ENCODE assay signal across 32 cellular contexts in the genomic region with DNA sequence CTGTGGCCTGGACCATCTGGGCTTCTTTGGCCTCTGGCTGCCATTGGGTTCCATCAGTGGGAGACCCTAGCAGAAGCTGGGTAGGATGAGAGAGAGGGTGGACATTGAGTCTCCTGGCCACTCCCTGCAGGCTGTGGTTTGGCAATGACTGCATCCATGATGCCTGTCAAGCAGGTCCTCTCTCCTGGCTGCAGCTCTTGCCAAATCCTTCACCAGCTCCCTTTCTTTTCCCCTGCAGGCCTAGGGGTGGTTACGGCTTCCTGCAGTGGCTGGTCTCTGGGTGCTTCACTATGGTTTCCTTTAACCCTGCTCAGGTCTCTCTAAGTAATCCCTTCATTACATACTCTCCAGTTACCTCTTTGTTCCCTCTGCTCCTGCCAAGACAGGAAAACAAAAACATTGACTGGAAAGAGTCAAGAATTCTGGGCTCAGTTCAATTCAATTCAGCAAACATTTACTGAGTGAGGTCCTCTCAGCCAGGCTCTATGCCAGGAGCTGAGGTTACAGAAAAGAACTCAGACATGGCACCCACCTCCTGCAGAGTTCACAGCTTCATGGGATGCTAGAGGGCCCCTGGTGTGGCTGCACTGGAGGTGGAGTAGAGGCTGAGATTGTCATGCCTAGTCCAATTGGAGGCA. TPM values are rescaled to one million over a fixed set of nuclear protein-coding genes. Genes with fewer than 3 reads are reported as not detected.
DNase-seq lines count a peak whose midpoint lies in the region; FAIRE-seq and TF ChIP-seq lines count a peak whose summit lies in the region.
"Had no signal": no experiment of that assay in that cellular context is flagged by ENCODE, and none has a peak within 500 bp of the region (broad histone marks: within the 10 kb centered on the region; RNA-seq: fewer than 3 reads in every experiment).

No MANE protein-coding gene starts in this region.

- H3K4me2 ChIP-seq in PC-9 (peak overlapping the region; percentile 60), keratinocyte (ENCODE audit: control insufficient read depth, extremely low read depth, insufficient read depth, low read depth, low read length) (no peak overlapping the region), MM.1S (ENCODE audit: low read depth, low read length) (no peak overlapping the region)

- dilution Hi-C loops in keratinocyte (cut with MboI; ENCODE audit: extremely low pct_ligation_motif_present, low sequenced_read_pairs): no loop called here

- no peaks in the 10 kb centered on the region for H3K9me1 ChIP-seq in keratinocyte (ENCODE audit: control insufficient read depth, extremely low read depth, insufficient read depth, low read length)

- intact Hi-C loops in PC-9 (cut with micrococcal nuclease; ENCODE audit: unreplicated experiment): no loop called here
- intact Hi-C loops in stomach (cut with DNase I; ENCODE audit: low total_unique reads): no loop called here

- TF ChIP-seq CTCF in PC-9 (conservative IDR thresholded peaks at IDR 0.05) (no peak), keratinocyte (optimal IDR thresholded peaks at IDR 0.05 in 1 of 3, IDR thresholded peaks at IDR 0.05 in 1 of 3, conservative IDR thresholded peaks at IDR 0.05 in 1 of 3; ENCODE audit: extremely low read depth in 1 of 3, insufficient read depth in 2 of 3, low read length in 3 of 3) (no peak), stomach (IDR thresholded peaks at IDR 0.05) (no peak), MM.1S (IDR thresholded peaks at IDR 0.05; ENCODE audit: low read length) (no peak), endothelial cell (IDR thresholded peaks at IDR 0.05; ENCODE audit: unreplicated experiment) (no peak)

- peak; percentile 46 for FAIRE-seq in keratinocyte (lab: Jason Lieb, UNC)
- FAIRE-seq: GM12891 had no signal

- H3K9me2 ChIP-seq in PC-9 (ENCODE audit: insufficient read depth) (no peaks in the 10 kb centered on the region), MM.1S (replicated peaks; ENCODE audit: insufficient read depth, low read length) (no peaks in the 10 kb centered on the region)

- no peaks in the 10 kb centered on the region for H3K36me3 ChIP-seq in PC-9 (ENCODE audit: low read depth)
- no peaks in the 10 kb centered on the region for H3K36me3 ChIP-seq in keratinocyte (ENCODE audit: control insufficient read depth in 2 of 2, extremely low read depth in 1 of 2, insufficient read depth in 2 of 2, low read length in 2 of 2)
- H3K36me3 ChIP-seq in stomach: no peaks in the 10 kb centered on the region
- H3K36me3 ChIP-seq in MM.1S (replicated peaks; ENCODE audit: insufficient read depth, low read length): no peaks in the 10 kb centered on the region
- H3K36me3 ChIP-seq: MG63 had no signal

- H3K9ac ChIP-seq in keratinocyte (ENCODE audit: control insufficient read depth, extremely low read depth, insufficient read depth, low read length): no peak overlapping the region
- no peak overlapping the region for H3K9ac ChIP-seq in MM.1S (ENCODE audit: low read length)

- H3K9me3 ChIP-seq in PC-9 (ENCODE audit: insufficient read depth, low read depth): no peaks in the 10 kb centered on the region
- no peaks in the 10 kb centered on the region for H3K9me3 ChIP-seq in keratinocyte (ENCODE audit: control insufficient read depth, low read depth, low read length)
- H3K9me3 ChIP-seq in stomach: no peaks in the 10 kb centered on the region
- no peaks in the 10 kb centered on the region for H3K9me3 ChIP-seq in MM.1S (replicated peaks; ENCODE audit: insufficient read depth, low read length)
- H3K9me3 ChIP-seq: MG63, testis had no signal

- H3K4me3 Mint-ChIP-seq in endothelial cell (ENCODE audit: unreplicated experiment): no peak overlapping the region
- H3K4me3 Mint-ChIP-seq: activated T-helper 17 cell treated with anti-CD3 and anti-CD28 coated beads, Interleukin-2, amount 50 U/mL, for 72 hours; mesothelial cell of epicardium; naive thymus-derived CD8-positive, alpha-beta T cell; WTC11 had no signal

- TF ChIP-seq EP300 in stomach (IDR thresholded peaks at IDR 0.05): no peak

- BruUV-seq in PC-9 (replicated peaks; lab: Mats Ljungman, UMichigan): no TSS peak

- POLR2A ChIA-PET in PC-9 (lab: Charles Lee; ENCODE audit: unreplicated experiment): interaction anchor here (0.6 kb wide), 1 partner anchor 1418 kb away, joined by 3 read pairs; no protein-coding TSS in a partner anchor

- H3F3A ChIP-seq in PC-9 (ENCODE audit: insufficient read depth, low read depth) (peaks cover 18% of the 10 kb centered on the region; the same call in 1 of the 2 replicates), MM.1S (ENCODE audit: insufficient read depth, low read length) (peaks cover under 1% of the 10 kb centered on the region; the same call in 1 of the 2 replicates)

- H3K36me3 Mint-ChIP-seq in endothelial cell (ENCODE audit: low read depth, unreplicated experiment): no peaks in the 10 kb centered on the region
- H3K36me3 Mint-ChIP-seq: activated naive CD4-positive, alpha-beta T cell treated with anti-CD3 and anti-CD28 coated beads, Interleukin-2, amount 50 U/mL, for 72 hours; mesothelial cell of epicardium; naive thymus-derived CD8-positive, alpha-beta T cell; WTC11 had no signal

- H3K79me2 ChIP-seq in PC-9 (ENCODE audit: low read depth) (no peaks in the 10 kb centered on the region), keratinocyte (ENCODE audit: control insufficient read depth, insufficient read depth, low read length) (no peaks in the 10 kb centered on the region), MM.1S (ENCODE audit: low read length) (no peaks in the 10 kb centered on the region)

- TF ChIP-seq POLR2A in stomach (IDR thresholded peaks at IDR 0.05): no peak

- no peaks in the 10 kb centered on the region for H3K9me3 Mint-ChIP-seq in endothelial cell (ENCODE audit: unreplicated experiment)
- H3K9me3 Mint-ChIP-seq: activated naive CD4-positive, alpha-beta T cell treated with anti-CD3 and anti-CD28 coated beads, Interleukin-2, amount 50 U/mL, for 72 hours; activated T-helper 17 cell treated with anti-CD3 and anti-CD28 coated beads, Interleukin-2, amount 50 U/mL, for 72 hours; mesothelial cell of epicardium; WTC11 had no signal

- peaks cover 46% of the 10 kb centered on the region for H3K4me1 ChIP-seq in PC-9 (replicated peaks; ENCODE audit: insufficient read depth)
- peaks cover 16% of the 10 kb centered on the region for H3K4me1 ChIP-seq in keratinocyte (ENCODE audit: control insufficient read depth, extremely low read depth, insufficient read depth, low read length)
- H3K4me1 ChIP-seq in stomach: peaks cover 10 to 24% (median 14%) of the 10 kb centered on the region in 4 donors
- H3K4me1 ChIP-seq in MM.1S (ENCODE audit: low read length): peaks cover 19% of the 10 kb centered on the region
- H3K4me1 ChIP-seq: testis had no signal

- whole genome bisulfite sequencing in stomach, 5 donors: 25 to 72% (median 63%) methylated on average over 1 of the region's 1 CpG

- CTCF ChIA-PET in PC-9 (lab: Charles Lee): no interaction called here

- DNase-seq in NCI-H1092 treated with DMSO at 0.1 percent for 48 hours (lab: John Stamatoyannopoulos, UW) (peak; percentile 39), PC-9 (peak; percentile 57 to 79), keratinocyte (ENCODE audit: low read depth, low spot score) (no peak), stomach (peak; percentile 66), MM.1S (no peak), endothelial cell (ENCODE audit: low spot score) (no peak)
- no peak for DNase-seq in activated CD4-positive, CD25-positive, alpha-beta regulatory T cell (lab: John Stamatoyannopoulos, UW)
- DNase-seq: activated CD4-positive, alpha-beta T cell treated with anti-CD3 and anti-CD28 coated beads, Interleukin-2, amount 50 U/mL, for 4 hours; activated CD8-positive, alpha-beta memory T cell treated with anti-CD3 and anti-CD28 coated beads, Interleukin-2, amount 50 U/mL, for 48 hours; aorta; Calu3; cerebellar nuclear complex; erythroblast; foreskin fibroblast; HCEC 1CT; left colon; MG63; naive thymus-derived CD8-positive, alpha-beta T cell; NCI-H146; NCI-H2227 treated with DMSO at 0.1 percent for 48 hours; right cardiac atrium; SHP77 treated with DMSO at 0.1 percent for 48 hours; stimulated activated CD4-positive, alpha-beta T cell treated with anti-CD3 and anti-CD28 coated beads, Interleukin-4, amount 100 ng/mL, for 4 hours; stimulated activated naive CD4-positive, alpha-beta T cell; T1000; testis had no signal

- H3K27me3 Mint-ChIP-seq in endothelial cell (ENCODE audit: unreplicated experiment): peaks cover 9% of the 10 kb centered on the region

- H4K20me1 ChIP-seq in PC-9 (ENCODE audit: insufficient read depth) (no peaks in the 10 kb centered on the region), keratinocyte (ENCODE audit: control insufficient read depth, extremely low read depth, insufficient read depth, low read length) (no peaks in the 10 kb centered on the region), MM.1S (ENCODE audit: insufficient read depth, low read length) (no peaks in the 10 kb centered on the region)

- H3K27me3 ChIP-seq in PC-9 (ENCODE audit: insufficient read depth, low read depth): no peaks in the 10 kb centered on the region
- no peaks in the 10 kb centered on the region for H3K27me3 ChIP-seq in keratinocyte (ENCODE audit: control insufficient read depth, extremely low read depth, insufficient read depth, low read length)
- H3K27me3 ChIP-seq in stomach: no peaks in the 10 kb centered on the region
- H3K27me3 ChIP-seq in MM.1S (replicated peaks; ENCODE audit: insufficient read depth, low read length): no peaks in the 10 kb centered on the region
- H3K27me3 ChIP-seq: MG63, testis had no signal

- H3K27ac Mint-ChIP-seq in endothelial cell (ENCODE audit: unreplicated experiment): no peak overlapping the region
- H3K27ac Mint-ChIP-seq: activated naive CD4-positive, alpha-beta T cell treated with anti-CD3 and anti-CD28 coated beads, Interleukin-2, amount 50 U/mL, for 72 hours; activated T-helper 17 cell treated with anti-CD3 and anti-CD28 coated beads, Interleukin-2, amount 50 U/mL, for 72 hours; mesothelial cell of epicardium; naive thymus-derived CD8-positive, alpha-beta T cell; WTC11 had no signal

- H3K27ac ChIP-seq in PC-9 (peak overlapping the region; percentile 38), keratinocyte (ENCODE audit: control insufficient read depth, insufficient read depth, low read length) (no peak overlapping the region), stomach (peak overlapping the region in 3 of 5 donors; percentile 45 to 62 (median 56)), MM.1S (ENCODE audit: low read length) (no peak overlapping the region)
- H3K27ac ChIP-seq: C4-2B, testis had no signal

- H2AFZ ChIP-seq in PC-9 (no peak overlapping the region), keratinocyte (ENCODE audit: control insufficient read depth, low read length) (no peak overlapping the region), MM.1S (ENCODE audit: low read length) (no peak overlapping the region)

- no peak overlapping the region for H3K4me3 ChIP-seq in PC-9
- H3K4me3 ChIP-seq in keratinocyte (ENCODE audit: control insufficient read depth in 2 of 3, extremely low read depth in 1 of 3, insufficient read depth in 2 of 3, low read depth in 1 of 3, low read length in 3 of 3): no peak overlapping the region
- H3K4me3 ChIP-seq in stomach: no peak overlapping the region
- H3K4me3 ChIP-seq in MM.1S (ENCODE audit: low read length): no peak overlapping the region
- H3K4me3 ChIP-seq: MG63, testis had no signal

- no peaks in the 10 kb centered on the region for H3K4me1 Mint-ChIP-seq in endothelial cell (ENCODE audit: unreplicated experiment)
- H3K4me1 Mint-ChIP-seq: activated T-helper 17 cell treated with anti-CD3 and anti-CD28 coated beads, Interleukin-2, amount 50 U/mL, for 72 hours; WTC11 had no signal

RNA-seq across cellular contexts. Expression of a gene that starts 19.8 kb away (rescaled TPM):
- total RNA-seq in PC-9 (2021) (19.0 and 20.2 TPM in 2 replicates), stomach (10 to 100 TPM in 4 of 5 donors, 1 to 10 TPM in 1; 4.7 to 16.7 (median 13.4) TPM), endothelial cell (ENCODE audit: unreplicated experiment) (0.62 TPM)
- polyA plus RNA-seq in keratinocyte (15.9 to 20.6 TPM (median 19.9 TPM) in 3 replicates), stomach (10 to 100 TPM in 2 of 3 donors, 1 to 10 TPM in 1; 8.0 to 14.4 (median 10.4) TPM)
- 8.3 TPM for polyA plus RNA-seq in keratinocyte (2011; ENCODE audit: low read depth)
- polyA plus RNA-seq in keratinocyte (2011; cell fraction: cytosol; rRNA removed): 15.4 and 21.3 TPM in 2 replicates
- 34.5 and 35.5 TPM in 2 replicates for polyA plus RNA-seq in keratinocyte (2011; cell fraction: nucleus; rRNA removed)
- polyA plus RNA-seq in keratinocyte (2012; ENCODE audit: low replicate concordance): 13.4 and 15.9 TPM in 2 replicates
- polyA minus RNA-seq in keratinocyte: 24.3 to 36.2 TPM (median 33.0 TPM) in 3 replicates
- polyA minus RNA-seq in keratinocyte (2011; cell fraction: cytosol; rRNA and poly(A)+ RNA removed): 17.8 TPM
- 23.1 and 35.5 TPM in 2 replicates for polyA minus RNA-seq in keratinocyte (2011; cell fraction: nucleus; rRNA and poly(A)+ RNA removed)
- total RNA-seq: naive thymus-derived CD8-positive, alpha-beta T cell had no signal
- polyA plus RNA-seq: naive thymus-derived CD8-positive, alpha-beta T cell had no signal

Comparison
In these comparisons a context has a peak if more than half of its experiments do, and no peak if none do; other contexts are left out.
1. DNase-seq: peak in NCI-H1092 treated with DMSO at 0.1 percent for 48 hours (single experiment), PC-9 (2 of 2) and stomach (single experiment); none in keratinocyte (single experiment), MM.1S (single experiment), endothelial cell (single experiment) and activated CD4-positive, CD25-positive, alpha-beta regulatory T cell (0 of 4).
2. H3K27ac ChIP-seq: peak in PC-9 (single experiment) and stomach (3 of 5); none in keratinocyte (single experiment) and MM.1S (single experiment).